17 cellular contexts compared by ENCODE assay signal in the genomic region with DNA sequence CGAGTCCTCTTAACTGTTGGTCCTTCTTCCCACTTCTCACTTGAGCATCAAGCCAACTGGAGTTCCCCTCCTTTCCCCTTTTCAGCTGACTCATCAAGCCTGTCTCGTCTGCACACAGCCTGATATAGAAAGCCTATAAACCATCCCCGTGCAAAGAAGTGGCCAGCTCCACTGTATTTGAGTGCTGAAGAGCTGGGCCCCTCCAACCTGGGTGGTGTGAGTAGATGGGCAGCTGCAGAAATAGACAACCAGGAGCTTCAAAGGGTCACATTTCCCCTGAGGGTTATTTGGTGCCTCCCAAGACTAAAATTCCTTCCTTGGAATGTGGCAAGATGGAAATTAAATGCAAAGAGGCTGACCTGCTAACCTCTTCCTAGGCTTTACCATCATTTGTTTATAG.
"Had no signal": no experiment of that assay in that cellular context is flagged by ENCODE, and none has a peak within 500 bp of the region (broad histone marks: within the 10 kb centered on the region; RNA-seq: fewer than 3 reads in every experiment).

No MANE protein-coding gene starts in this region.

- H3K9me3 ChIP-seq: ascending aorta, lower lobe of right lung, mucosa of descending colon, ovary, stomach, vagina had no signal

- H3K27me3 ChIP-seq: ascending aorta, hepatocyte, ovary, vagina had no signal

- H3K27ac Mint-ChIP-seq: activated CD8-positive, alpha-beta T cell treated with anti-CD3 and anti-CD28 coated beads, Interleukin-2, amount 10 ng/mL, durations not matched to agents 7 days and 5 days; activated naive CD8-positive, alpha-beta T cell treated with anti-CD3 and anti-CD28 coated beads, Interleukin-2, amount 50 U/mL, for 24 hours; natural killer cell had no signal

- H3K36me3 ChIP-seq: ascending aorta, lower lobe of right lung, ovary, stomach, vagina had no signal

- H2AFZ ChIP-seq: hepatocyte had no signal

- H3K9me3 Mint-ChIP-seq: activated naive CD8-positive, alpha-beta T cell treated with anti-CD3 and anti-CD28 coated beads, Interleukin-2, amount 50 U/mL, for 24 hours; natural killer cell had no signal

- ATAC-seq: activated CD8-positive, alpha-beta T cell treated with anti-CD3 and anti-CD28 coated beads, Interleukin-2, amount 10 ng/mL, durations not matched to agents 7 days and 5 days; activated naive CD8-positive, alpha-beta T cell treated with anti-CD3 and anti-CD28 coated beads, Interleukin-2, amount 50 U/mL, for 24 hours; lower lobe of right lung; mucosa of descending colon; natural killer cell had no signal

- H3K4me3 Mint-ChIP-seq: activated CD8-positive, alpha-beta T cell treated with anti-CD3 and anti-CD28 coated beads, Interleukin-2, amount 10 ng/mL, durations not matched to agents 7 days and 5 days; activated naive CD8-positive, alpha-beta T cell treated with anti-CD3 and anti-CD28 coated beads, Interleukin-2, amount 50 U/mL, for 24 hours; natural killer cell had no signal

- H3K79me2 ChIP-seq: hepatocyte had no signal

- H3K4me1 Mint-ChIP-seq: activated naive CD8-positive, alpha-beta T cell treated with anti-CD3 and anti-CD28 coated beads, Interleukin-2, amount 50 U/mL, for 24 hours had no signal

- H3K27ac ChIP-seq: ascending aorta, coronary artery, epithelial cell of prostate, hepatocyte, lower lobe of right lung, ovary, stomach, vagina had no signal

- H3K4me3 ChIP-seq: ascending aorta, coronary artery, hepatocyte, lower lobe of right lung, mucosa of descending colon, ovary, stomach, vagina had no signal

- DNase-seq: activated CD4-positive, alpha-beta T cell treated with anti-CD3 and anti-CD28 coated beads for 48 hours; activated CD8-positive, alpha-beta memory T cell treated with anti-CD3 and anti-CD28 coated beads, Interleukin-2, amount 50 U/mL, for 48 hours; activated CD8-positive, alpha-beta T cell treated with anti-CD3 and anti-CD28 coated beads, Interleukin-2, amount 10 ng/mL, durations not matched to agents 7 days and 5 days; activated naive CD8-positive, alpha-beta T cell treated with anti-CD3 and anti-CD28 coated beads, Interleukin-2, amount 50 U/mL, for 24 hours; central memory CD4-positive, alpha-beta T cell; effector CD8-positive, alpha-beta T cell; lower lobe of right lung; mucosa of descending colon; natural killer cell; ovary; stomach; T-helper 1 cell had no signal

- H3K4me2 ChIP-seq: hepatocyte had no signal

- H3K4me1 ChIP-seq: ascending aorta, lower lobe of right lung, stomach, vagina had no signal

- H3K36me3 Mint-ChIP-seq: natural killer cell had no signal
